Comparison of ENCODE assay signal across 31 cellular contexts in the genomic region with DNA sequence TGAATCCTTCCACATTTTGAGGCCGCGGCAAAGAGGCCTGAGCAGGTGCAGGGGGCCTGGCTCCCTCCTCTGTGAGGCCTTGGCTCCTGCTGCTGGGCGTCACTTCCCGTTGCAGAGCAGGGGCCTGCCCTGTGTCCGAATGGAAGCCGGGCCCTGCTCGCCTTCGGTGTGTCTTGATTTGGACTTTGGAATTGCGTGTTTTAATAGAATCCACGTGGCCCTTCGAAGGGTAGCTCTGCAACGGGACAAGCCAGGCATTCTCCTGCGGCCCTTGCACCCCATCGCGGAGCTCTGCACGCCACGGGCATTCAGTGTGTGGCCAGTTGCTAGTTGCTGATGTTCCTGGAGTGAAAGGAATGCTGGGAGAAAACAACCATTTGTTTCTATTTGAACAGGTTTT. TPM values are rescaled to one million over a fixed set of nuclear protein-coding genes. Genes with fewer than 3 reads are reported as not detected.
"Had no signal": no experiment of that assay in that cellular context is flagged by ENCODE, and none has a peak within 500 bp of the region (broad histone marks: within the 10 kb centered on the region; RNA-seq: fewer than 3 reads in every experiment).

No MANE protein-coding gene starts in this region.

- DNase-seq: activated B cell treated with CpG ODN at 0.5 μM for 24 hours; activated CD4-positive, alpha-beta memory T cell treated with anti-CD3 and anti-CD28 coated beads for 36 hours; activated CD4-positive, alpha-beta T cell treated with anti-CD3 and anti-CD28 coated beads for 4 hours; activated CD4-positive, alpha-beta T cell treated with anti-CD3 and anti-CD28 coated beads, Interleukin-2, amount 10 ng/mL, durations not matched to agents 24 days and 14 days; activated CD4-positive, alpha-beta T cell treated with anti-CD3 and anti-CD28 coated beads, Interleukin-2, amount 50 U/mL, for 1 hour; activated CD4-positive, alpha-beta T cell treated with anti-CD3 and anti-CD28 coated beads, Interleukin-2, amount 50 U/mL, for 4 hours; activated CD4-positive, CD25-positive, alpha-beta regulatory T cell treated with anti-CD3 and anti-CD28 coated beads, Interleukin-2, amount 50 U/mL, for 72 hours; activated CD8-positive, alpha-beta memory T cell treated with anti-CD3 and anti-CD28 coated beads, Interleukin-2, amount 50 U/mL, for 4 hours; activated CD8-positive, alpha-beta T cell treated with anti-CD3 and anti-CD28 coated beads for 36 hours; activated gamma-delta T cell treated with Interleukin-2 at 50 U/mL for 16 hours; activated naive CD4-positive, alpha-beta T cell; activated naive CD4-positive, alpha-beta T cell treated with anti-CD3 and anti-CD28 coated beads for 36 hours; activated naive CD8-positive, alpha-beta T cell treated with anti-CD3 and anti-CD28 coated beads, Interleukin-2, amount 10 ng/mL, durations not matched to agents 7 days and 5 days; activated naive CD8-positive, alpha-beta T cell treated with anti-CD3 and anti-CD28 coated beads, Interleukin-2, amount 50 U/mL, for 24 hours; activated T-cell treated with anti-CD3 and anti-CD28 coated beads for 4 hours; activated T-cell treated with anti-CD3 and anti-CD28 coated beads, Interleukin-2, amount 50 U/mL, for 1 hour; activated T-cell treated with anti-CD3 and anti-CD28 coated beads, Interleukin-2, amount 50 U/mL, for 4 hours; activated T-cell treated with anti-CD3 and anti-CD28 coated beads, Interleukin-2, amount 50 U/mL, for 72 hours; amygdala; anterior cingulate cortex; caudate nucleus; cerebellar nuclear complex; T-helper 1 cell; T-helper 2 cell; T-helper 9 cell had no signal

- FAIRE-seq: bronchial epithelial cell, TTC549 had no signal

- H3K27ac ChIP-seq: ascending aorta, cardiac muscle cell, VCaP had no signal

- H3K27me3 ChIP-seq: ascending aorta, cardiac muscle cell had no signal

- H3K4me3 ChIP-seq: ascending aorta, cardiac muscle cell had no signal

- ATAC-seq: activated CD8-positive, alpha-beta T cell treated with anti-CD3 and anti-CD28 coated beads for 36 hours; activated naive CD8-positive, alpha-beta T cell treated with anti-CD3 and anti-CD28 coated beads, Interleukin-2, amount 50 U/mL, for 24 hours; activated T-cell treated with anti-CD3 and anti-CD28 coated beads, Interleukin-2, amount 50 U/mL, for 4 hours; activated T-cell treated with anti-CD3 and anti-CD28 coated beads, Interleukin-2, amount 50 U/mL, for 72 hours; activated T-helper 17 cell treated with anti-CD3 and anti-CD28 coated beads, Interleukin-2, amount 50 U/mL, for 72 hours had no signal

- H3K4me1 ChIP-seq: ascending aorta had no signal

- H3K9me3 ChIP-seq: ascending aorta had no signal

RNA-seq across cellular contexts. Expression of a gene that starts 57.4 kb away (rescaled TPM):
- total RNA-seq: ascending aorta had no signal
